9 cellular contexts compared by ENCODE assay signal in the genomic region with DNA sequence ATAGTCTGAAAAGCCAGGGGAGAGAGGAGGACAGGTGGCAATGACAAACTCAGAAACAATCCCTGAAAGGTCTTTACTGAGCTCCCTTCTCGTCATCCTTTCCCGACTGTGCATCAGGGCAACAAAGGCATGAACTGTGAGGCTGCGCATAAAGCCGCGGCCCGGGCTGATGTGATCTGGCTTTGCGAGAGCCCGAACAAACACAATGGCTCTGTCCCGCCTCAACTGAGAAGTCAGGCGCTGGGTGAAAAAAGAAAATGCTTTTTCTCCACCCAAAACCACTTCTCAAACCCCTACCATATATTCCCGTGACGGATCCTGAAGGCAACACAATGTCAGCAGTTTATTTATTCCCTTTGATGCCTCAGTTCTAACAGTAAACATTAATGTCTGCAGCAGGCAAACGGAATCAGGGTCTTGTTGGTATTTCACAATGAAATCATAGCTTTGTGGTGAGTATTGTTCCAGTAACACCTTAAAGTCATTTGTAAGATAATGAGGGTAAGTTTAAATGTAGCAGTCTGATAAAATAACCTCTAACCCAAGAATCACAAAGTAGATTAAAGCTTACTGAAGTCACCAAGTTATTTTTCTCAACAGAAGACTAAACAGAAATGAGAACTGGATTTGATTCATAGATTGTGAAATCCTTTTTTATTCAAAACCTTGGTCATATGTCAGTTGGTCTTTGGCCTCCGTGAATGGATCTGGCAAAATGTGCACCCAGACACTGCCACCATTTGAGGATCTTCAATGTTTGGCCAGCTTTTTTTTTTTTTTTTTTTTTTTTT.
A peak's percentile ranks its signal among the peaks of the same experiment; 100 is the strongest.
DNase-seq lines count a peak whose midpoint lies in the region; ATAC-seq and TF ChIP-seq lines count a peak whose summit lies in the region.
"Had no signal": no experiment of that assay in that cellular context is flagged by ENCODE, and none has a peak within 500 bp of the region (broad histone marks: within the 10 kb centered on the region; RNA-seq: fewer than 3 reads in every experiment).

No MANE protein-coding gene starts in this region.

- H3K4me3 ChIP-seq in coronary artery = peak overlapping the region; percentile 55
- no peak overlapping the region for H3K4me3 ChIP-seq in left lung

- intact Hi-C loops in left lung (cut with DNase I) = no loop called here

- H3K27ac ChIP-seq in coronary artery = peak overlapping the region; percentile 79 to 85
- peak overlapping the region in 1 of 2 donors; percentile 72 for H3K27ac ChIP-seq in left lung
- H3K27ac ChIP-seq in substantia nigra (ENCODE audit: low read depth, low read length, poor library complexity, severe bottlenecking) = peak overlapping the region; percentile 97

- no peaks in the 10 kb centered on the region for H3K36me3 ChIP-seq in left lung

- no peaks in the 10 kb centered on the region for H3K27me3 ChIP-seq in left lung

- H3K4me1 ChIP-seq in left lung = peaks cover 14 to 37% of the 10 kb centered on the region in 2 donors

- TF ChIP-seq CTCF in coronary artery (IDR thresholded peaks at IDR 0.05) (no peak), left lung (IDR thresholded peaks at IDR 0.05) (no peak), GM10248 (IDR thresholded peaks at IDR 0.05; ENCODE audit: control extremely low read depth, extremely low read depth, low read depth, missing control alignments) (no peak)

- no peaks in the 10 kb centered on the region for H3K9me3 ChIP-seq in left lung

- ATAC-seq in left lung (peak; percentile 32), GM19455 (IDR thresholded peaks at IDR 0.05; ENCODE audit: unreplicated experiment) (no peak)
- ATAC-seq: left colon had no signal

- DNase-seq in M059J (ENCODE audit: low read depth) (peak; percentile 82), coronary artery (ENCODE audit: low spot score) (no peak), left lung (no peak), substantia nigra (lab: John Stamatoyannopoulos, UW) (peak in 47 of 49 donors; percentile 15 to 88 (median 69)), NCI-H226 (no peak), activated gamma-delta T cell (lab: John Stamatoyannopoulos, UW) (no peak), GM10248 (ENCODE audit: extremely low spot score) (no peak)
- DNase-seq: left colon had no signal

- POLR2A ChIA-PET in GM10248 (lab: Yijun Ruan, JAX) = interaction anchor here (0.6 kb wide), 1 partner anchor 217 kb away, joined by 3 read pairs; no protein-coding TSS in a partner anchor

- CTCF ChIA-PET in GM10248 (lab: Yijun Ruan, JAX) = interaction anchor here (1.5 to 1.6 kb wide), 2 partner anchors 13 to 180 kb away, joined by 3 to 4 read pairs; no protein-coding TSS in a partner anchor

Comparison
In these comparisons a context has a peak if more than half of its experiments do, and no peak if none do; other contexts are left out.
1. DNase-seq: peak in M059J (single experiment) and substantia nigra (47 of 49); none in coronary artery (single experiment), left lung (0 of 2), NCI-H226 (single experiment), activated gamma-delta T cell (single experiment) and GM10248 (single experiment).